1 cellular context compared by ENCODE assay signal in the genomic region with DNA sequence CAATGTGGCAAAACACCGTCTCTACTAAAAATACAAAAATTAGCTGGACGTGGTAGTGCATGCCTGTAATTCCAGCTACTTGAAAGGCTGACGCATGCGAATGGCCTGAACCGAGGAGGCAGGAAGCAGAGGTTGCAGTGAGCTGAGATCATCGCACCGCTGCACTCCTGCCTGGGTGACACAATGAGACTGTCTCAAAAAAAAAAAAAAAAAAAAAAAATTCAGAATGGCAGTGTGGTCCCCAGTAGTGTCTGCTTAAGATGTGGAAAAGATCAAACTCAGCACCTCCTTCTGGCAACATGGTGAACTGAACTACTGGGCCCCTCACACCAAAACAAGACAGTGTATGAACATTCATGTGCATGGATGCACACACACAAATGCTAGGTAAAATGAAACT.
TF ChIP-seq lines count a peak whose summit lies in the region.

No MANE protein-coding gene starts in this region.

TF ChIP-seq in H1, 55 proteins besides CTCF, POLR2A, EP300 and RAD21:
- TF ChIP-seq TAF1 (IDR thresholded peaks at IDR 0.05; ENCODE audit: low read depth, low read length) (no peak), ASH2L (IDR thresholded peaks at IDR 0.05; ENCODE audit: low read length) (no peak), SAP30 (IDR thresholded peaks at IDR 0.05; ENCODE audit: insufficient read depth, insufficient replicate concordance, low read length) (no peak), CHD2 (IDR thresholded peaks at IDR 0.05; ENCODE audit: low read length) (no peak), MAFK (IDR thresholded peaks at IDR 0.05; ENCODE audit: low read depth, low read length) (no peak), RNF2 (IDR thresholded peaks at IDR 0.05; ENCODE audit: borderline replicate concordance, low read depth, low read length, missing control alignments, poor library complexity, severe bottlenecking) (no peak), RXRA (IDR thresholded peaks at IDR 0.05; ENCODE audit: insufficient read depth, low read depth, low read length) (no peak), CHD1 (IDR thresholded peaks at IDR 0.05; ENCODE audit: low read depth, low read length) (no peak), SIRT6 (IDR thresholded peaks at IDR 0.05; ENCODE audit: low read length) (no peak), TBP (IDR thresholded peaks at IDR 0.05; ENCODE audit: low read depth, low read length) (no peak), GTF2F1 (IDR thresholded peaks at IDR 0.05; ENCODE audit: borderline replicate concordance, low read depth, low read length) (no peak), TAF7 (optimal IDR thresholded peaks at IDR 0.05; ENCODE audit: borderline replicate concordance, low read depth, low read length) (no peak), HDAC6 (IDR thresholded peaks at IDR 0.05; ENCODE audit: low read depth, low read length) (no peak), RFX5 (IDR thresholded peaks at IDR 0.05; ENCODE audit: borderline replicate concordance, low read depth, low read length) (no peak)
- TF ChIP-seq, protein P1, sequence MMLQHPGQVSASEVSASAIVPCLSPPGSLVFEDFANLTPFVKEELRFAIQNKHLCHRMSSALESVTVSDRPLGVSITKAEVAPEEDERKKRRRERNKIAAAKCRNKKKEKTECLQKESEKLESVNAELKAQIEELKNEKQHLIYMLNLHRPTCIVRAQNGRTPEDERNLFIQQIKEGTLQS (IDR thresholded peaks at IDR 0.05; ENCODE audit: insufficient read depth, low read depth, low read length): no peak
